ENCODE assay signal across 18 cellular contexts in the genomic region with DNA sequence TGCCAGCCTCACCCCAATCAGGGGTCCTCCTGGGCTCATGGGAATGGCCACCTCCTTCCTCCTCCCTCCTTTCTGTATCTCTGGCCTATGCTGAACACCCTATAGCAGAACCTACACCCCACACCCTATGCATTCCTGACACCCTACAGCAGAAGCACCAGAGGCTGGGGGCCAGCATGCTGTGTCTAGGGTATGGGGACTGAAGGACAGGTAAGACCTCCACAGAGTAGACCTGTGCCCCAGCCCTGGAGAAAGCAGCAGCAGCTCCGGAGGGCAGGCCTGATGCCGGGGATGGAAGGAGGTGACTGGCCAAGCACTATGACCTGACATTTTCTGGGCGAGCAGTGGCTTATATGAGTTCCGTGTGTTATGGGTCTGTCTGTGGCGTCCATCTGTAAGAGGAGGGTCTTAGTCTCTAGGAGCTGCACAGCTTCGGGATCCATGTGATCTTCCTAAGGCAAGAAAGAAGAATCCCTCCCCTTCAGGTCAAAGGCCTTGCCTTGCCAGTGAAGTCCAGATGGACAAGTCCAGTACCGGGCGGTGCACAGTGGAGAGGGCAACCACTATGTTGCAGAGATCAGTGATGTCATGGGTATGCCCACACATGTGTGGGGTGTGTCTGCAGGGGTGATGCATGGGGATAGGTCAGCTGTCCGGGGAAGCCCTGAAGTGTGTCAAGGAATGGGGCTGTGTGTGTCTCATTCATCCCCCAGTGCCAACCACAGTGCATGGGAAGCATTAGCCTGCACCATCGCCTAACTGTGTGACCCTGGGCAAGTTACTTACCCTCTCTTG.
DNase-seq lines count a peak whose midpoint lies in the region; ATAC-seq and TF ChIP-seq lines count a peak whose summit lies in the region.
"Had no signal": no experiment of that assay in that cellular context is flagged by ENCODE, and none has a peak within 500 bp of the region (broad histone marks: within the 10 kb centered on the region; RNA-seq: fewer than 3 reads in every experiment).

No MANE protein-coding gene starts in this region.

- no peak overlapping the region for H3K27ac ChIP-seq in Peyer's patch
- no peak overlapping the region for H3K27ac ChIP-seq in neuronal stem cell (replicated peaks; ENCODE audit: low read length)
- no peak overlapping the region for H3K27ac ChIP-seq in MM.1S (ENCODE audit: low read length)
- H3K27ac ChIP-seq: RWPE1, SJCRH30 had no signal

- H3K79me1 ChIP-seq in neuronal stem cell (ENCODE audit: low read depth, low read length): no peaks in the 10 kb centered on the region

- no peak overlapping the region for H2BK5ac ChIP-seq in neuronal stem cell (ENCODE audit: low read length)

- H3K4ac ChIP-seq in neuronal stem cell (ENCODE audit: low read length): no peak overlapping the region

- H2AFZ ChIP-seq in neuronal stem cell (ENCODE audit: low read length) (no peak overlapping the region), MM.1S (ENCODE audit: low read length) (no peak overlapping the region)

- H3K4me3 ChIP-seq in Peyer's patch: no peak overlapping the region
- H3K4me3 ChIP-seq in neuronal stem cell (ENCODE audit: low read length in 2 of 2): no peak overlapping the region
- H3K4me3 ChIP-seq in MM.1S (ENCODE audit: low read length): no peak overlapping the region
- H3K4me3 ChIP-seq: SJCRH30 had no signal

- peaks cover 8% of the 10 kb centered on the region for H3K27me3 Mint-ChIP-seq in activated naive CD8-positive, alpha-beta T cell treated with anti-CD3 and anti-CD28 coated beads, Interleukin-2, amount 10 ng/mL, durations not matched to agents 7 days and 5 days
- no peaks in the 10 kb centered on the region for H3K27me3 Mint-ChIP-seq in activated naive CD8-positive, alpha-beta T cell treated with anti-CD3 and anti-CD28 coated beads, Interleukin-2, amount 50 U/mL, for 24 hours
- H3K27me3 Mint-ChIP-seq in stimulated activated naive B cell treated with anti-CD40 and anti-IgM and Interleukin-4, amounts not matched to agents 10 μg/mL and 1 μg/mL and 100 μg/mL, for 72 hours: peaks cover 14 to 26% of the 10 kb centered on the region in 2 donors

- H3K9me3 ChIP-seq in Peyer's patch (no peaks in the 10 kb centered on the region), neuronal stem cell (replicated peaks in 1 of 2; ENCODE audit: control insufficient read depth in 2 of 2, insufficient read depth in 1 of 2, low read depth in 1 of 2, low read length in 2 of 2) (no peaks in the 10 kb centered on the region), MM.1S (replicated peaks; ENCODE audit: insufficient read depth, low read length) (no peaks in the 10 kb centered on the region)
- H3K9me3 ChIP-seq: SJCRH30 had no signal

- peaks cover 2% of the 10 kb centered on the region for H3K4me1 Mint-ChIP-seq in activated naive CD8-positive, alpha-beta T cell treated with anti-CD3 and anti-CD28 coated beads, Interleukin-2, amount 10 ng/mL, durations not matched to agents 7 days and 5 days
- no peaks in the 10 kb centered on the region for H3K4me1 Mint-ChIP-seq in activated naive CD8-positive, alpha-beta T cell treated with anti-CD3 and anti-CD28 coated beads, Interleukin-2, amount 50 U/mL, for 24 hours
- H3K4me1 Mint-ChIP-seq in stimulated activated naive B cell treated with anti-CD40 and anti-IgM and Interleukin-4, amounts not matched to agents 10 μg/mL and 1 μg/mL and 100 μg/mL, for 72 hours: peaks cover 15 to 16% of the 10 kb centered on the region in 2 donors

- no peak overlapping the region for H2AK5ac ChIP-seq in neuronal stem cell (ENCODE audit: low read depth, low read length)

- no peak for ATAC-seq in activated naive CD8-positive, alpha-beta T cell treated with anti-CD3 and anti-CD28 coated beads, Interleukin-2, amount 10 ng/mL, durations not matched to agents 7 days and 5 days (ENCODE audit: low read depth)
- no peak for ATAC-seq in activated naive CD8-positive, alpha-beta T cell treated with anti-CD3 and anti-CD28 coated beads, Interleukin-2, amount 50 U/mL, for 24 hours
- ATAC-seq in stimulated activated naive B cell treated with anti-CD40 and anti-IgM and Interleukin-4, amounts not matched to agents 10 μg/mL and 1 μg/mL and 100 μg/mL, for 72 hours (replicated peaks): no peak

- H3K79me2 ChIP-seq in MM.1S (ENCODE audit: low read length): no peaks in the 10 kb centered on the region

- no peaks in the 10 kb centered on the region for H3K36me3 Mint-ChIP-seq in activated naive CD8-positive, alpha-beta T cell treated with anti-CD3 and anti-CD28 coated beads, Interleukin-2, amount 10 ng/mL, durations not matched to agents 7 days and 5 days
- no peaks in the 10 kb centered on the region for H3K36me3 Mint-ChIP-seq in activated naive CD8-positive, alpha-beta T cell treated with anti-CD3 and anti-CD28 coated beads, Interleukin-2, amount 50 U/mL, for 24 hours (ENCODE audit: low read depth)
- H3K36me3 Mint-ChIP-seq in stimulated activated naive B cell treated with anti-CD40 and anti-IgM and Interleukin-4, amounts not matched to agents 10 μg/mL and 1 μg/mL and 100 μg/mL, for 72 hours: no peaks in the 10 kb centered on the region

- H3K9ac ChIP-seq in neuronal stem cell (ENCODE audit: low read depth, low read length, poor library complexity) (no peak overlapping the region), MM.1S (ENCODE audit: low read length) (no peak overlapping the region)

- no peak for TF ChIP-seq POLR2A in Peyer's patch (IDR thresholded peaks at IDR 0.05)

- peaks cover 10% of the 10 kb centered on the region for H3F3A ChIP-seq in MM.1S (ENCODE audit: insufficient read depth, low read length)

- no peak overlapping the region for H2BK15ac ChIP-seq in neuronal stem cell (ENCODE audit: low read length)

- H3K4me2 ChIP-seq in neuronal stem cell (ENCODE audit: insufficient read depth, low read length, poor library complexity, severe bottlenecking) (no peak overlapping the region), MM.1S (ENCODE audit: low read depth, low read length) (no peak overlapping the region)

- no peaks in the 10 kb centered on the region for H3K9me2 ChIP-seq in MM.1S (replicated peaks; ENCODE audit: insufficient read depth, low read length)

- POLR2A ChIA-PET in activated naive CD8-positive, alpha-beta T cell treated with anti-CD3 and anti-CD28 coated beads, Interleukin-2, amount 10 ng/mL, durations not matched to agents 7 days and 5 days (lab: Charles Lee): no interaction called here

- H3K4me3 Mint-ChIP-seq in activated naive CD8-positive, alpha-beta T cell treated with anti-CD3 and anti-CD28 coated beads, Interleukin-2, amount 10 ng/mL, durations not matched to agents 7 days and 5 days: no peak overlapping the region
- no peak overlapping the region for H3K4me3 Mint-ChIP-seq in activated naive CD8-positive, alpha-beta T cell treated with anti-CD3 and anti-CD28 coated beads, Interleukin-2, amount 50 U/mL, for 24 hours
- H3K4me3 Mint-ChIP-seq in stimulated activated naive B cell treated with anti-CD40 and anti-IgM and Interleukin-4, amounts not matched to agents 10 μg/mL and 1 μg/mL and 100 μg/mL, for 72 hours: no peak overlapping the region

- H3K4me1 ChIP-seq in Peyer's patch (peaks cover 0 to 10% (median 0%) of the 10 kb centered on the region in 4 donors), neuronal stem cell (ENCODE audit: control insufficient read depth in 2 of 2, insufficient read depth in 1 of 2, low read depth in 1 of 2, low read length in 2 of 2) (peaks cover 0 to 11% of the 10 kb centered on the region in 2 donors), MM.1S (ENCODE audit: low read length) (peaks cover 33% of the 10 kb centered on the region)

- no CpG with 5 or more reads among the region's 10 CpGs for WGBS in neuronal stem cell (ENCODE audit: extremely low coverage in 2 of 2, insufficient read length in 2 of 2, insufficient replicate concordance in 1 of 2), 2 donors

- H2BK12ac ChIP-seq in neuronal stem cell (ENCODE audit: low read length): no peak overlapping the region

- H3K27me3 ChIP-seq in Peyer's patch (no peaks in the 10 kb centered on the region), neuronal stem cell (ENCODE audit: control insufficient read depth in 3 of 3, insufficient read depth in 3 of 3, low read depth in 1 of 3, low read length in 3 of 3) (peaks cover 0 to 42% (median 0%) of the 10 kb centered on the region in 3 experiments), MM.1S (replicated peaks; ENCODE audit: insufficient read depth, low read length) (no peaks in the 10 kb centered on the region)

- H3K36me3 ChIP-seq in Peyer's patch: no peaks in the 10 kb centered on the region
- H3K36me3 ChIP-seq in neuronal stem cell (replicated peaks in 1 of 2; ENCODE audit: control insufficient read depth in 2 of 2, insufficient read depth in 2 of 2, low read length in 2 of 2): no peaks in the 10 kb centered on the region
- H3K36me3 ChIP-seq in MM.1S (replicated peaks; ENCODE audit: insufficient read depth, low read length): no peaks in the 10 kb centered on the region
- H3K36me3 ChIP-seq: SJCRH30 had no signal

- H3K9me3 Mint-ChIP-seq in activated naive CD8-positive, alpha-beta T cell treated with anti-CD3 and anti-CD28 coated beads, Interleukin-2, amount 10 ng/mL, durations not matched to agents 7 days and 5 days: no peaks in the 10 kb centered on the region
- no peaks in the 10 kb centered on the region for H3K9me3 Mint-ChIP-seq in activated naive CD8-positive, alpha-beta T cell treated with anti-CD3 and anti-CD28 coated beads, Interleukin-2, amount 50 U/mL, for 24 hours
- H3K9me3 Mint-ChIP-seq in stimulated activated naive B cell treated with anti-CD40 and anti-IgM and Interleukin-4, amounts not matched to agents 10 μg/mL and 1 μg/mL and 100 μg/mL, for 72 hours: no peaks in the 10 kb centered on the region
- H3K9me3 Mint-ChIP-seq: IgD-negative memory B cell had no signal

- TF ChIP-seq CTCF in Peyer's patch (IDR thresholded peaks at IDR 0.05) (no peak), MM.1S (IDR thresholded peaks at IDR 0.05; ENCODE audit: low read length) (no peak)

- no peak overlapping the region for H4K8ac ChIP-seq in neuronal stem cell (ENCODE audit: low read depth, low read length)

- H4K20me1 ChIP-seq in MM.1S (ENCODE audit: insufficient read depth, low read length): no peaks in the 10 kb centered on the region

- no peak overlapping the region for H3K23ac ChIP-seq in neuronal stem cell (ENCODE audit: low read depth, low read length, poor library complexity)

- peak overlapping the region; percentile 30 for H3K18ac ChIP-seq in neuronal stem cell (ENCODE audit: low read length)

- no peak overlapping the region for H4K91ac ChIP-seq in neuronal stem cell (ENCODE audit: low read depth, low read length, poor library complexity)

- peak; percentile 24 for DNase-seq in activated naive CD8-positive, alpha-beta T cell treated with anti-CD3 and anti-CD28 coated beads, Interleukin-2, amount 10 ng/mL, durations not matched to agents 7 days and 5 days
- no peak for DNase-seq in activated naive CD8-positive, alpha-beta T cell treated with anti-CD3 and anti-CD28 coated beads, Interleukin-2, amount 50 U/mL, for 24 hours
- DNase-seq in Peyer's patch (peak in 2 of 3 donors; percentile 34), neuronal stem cell (ENCODE audit: low spot score) (no peak), MM.1S (no peak), NCI-H774 (lab: John Stamatoyannopoulos, UW) (no peak), glomerular visceral epithelial cell (ENCODE audit: extremely low spot score) (no peak)
- no peak for DNase-seq in stimulated activated naive B cell treated with anti-CD40 and anti-IgM and Interleukin-4, amounts not matched to agents 10 μg/mL and 1 μg/mL and 100 μg/mL, for 72 hours
- DNase-seq: C1 segment of cervical spinal cord, DMS 273 treated with DMSO at 0.1 percent for 48 hours, GF-D8, Kasumi-1, NCI-H187, NCI-H2171, NCI-H446 treated with DMSO at 0.1 percent for 48 hours, SJCRH30 had no signal

- no peak overlapping the region for H3K27ac Mint-ChIP-seq in activated naive CD8-positive, alpha-beta T cell treated with anti-CD3 and anti-CD28 coated beads, Interleukin-2, amount 10 ng/mL, durations not matched to agents 7 days and 5 days
- H3K27ac Mint-ChIP-seq in activated naive CD8-positive, alpha-beta T cell treated with anti-CD3 and anti-CD28 coated beads, Interleukin-2, amount 50 U/mL, for 24 hours: no peak overlapping the region
- peak overlapping the region; percentile 39 for H3K27ac Mint-ChIP-seq in stimulated activated naive B cell treated with anti-CD40 and anti-IgM and Interleukin-4, amounts not matched to agents 10 μg/mL and 1 μg/mL and 100 μg/mL, for 72 hours

- H2BK120ac ChIP-seq in neuronal stem cell (ENCODE audit: low read depth, low read length): no peak overlapping the region

- no peak overlapping the region for H3K14ac ChIP-seq in neuronal stem cell (ENCODE audit: low read length)

Comparison
In these comparisons a context has a peak if more than half of its experiments do, and no peak if none do; other contexts are left out.
1. DNase-seq: peak in activated naive CD8-positive, alpha-beta T cell treated with anti-CD3 and anti-CD28 coated beads, Interleukin-2, amount 10 ng/mL, durations not matched to agents 7 days and 5 days (single experiment) and Peyer's patch (2 of 3); none in activated naive CD8-positive, alpha-beta T cell treated with anti-CD3 and anti-CD28 coated beads, Interleukin-2, amount 50 U/mL, for 24 hours (single experiment), neuronal stem cell (single experiment), stimulated activated naive B cell treated with anti-CD40 and anti-IgM and Interleukin-4, amounts not matched to agents 10 μg/mL and 1 μg/mL and 100 μg/mL, for 72 hours (single experiment), MM.1S (single experiment), NCI-H774 (single experiment) and glomerular visceral epithelial cell (single experiment).